8 cellular contexts compared by ENCODE assay signal in genomic region chr12:6872073-6873048, GRCh38. TPM values are rescaled to one million over a fixed set of nuclear protein-coding genes. Genes with fewer than 3 reads are reported as not detected.
DNase-seq lines count a peak whose midpoint lies in the region; ATAC-seq and TF ChIP-seq lines count a peak whose summit lies in the region.

No MANE protein-coding gene starts in this region.

- H3K27ac Mint-ChIP-seq in activated CD8-positive, alpha-beta T cell treated with anti-CD3 and anti-CD28 coated beads for 36 hours, result peak overlapping the region; percentile 89
- peak overlapping the region; percentile 90 for H3K27ac Mint-ChIP-seq in memory B cell

- peak; percentile 28 for ATAC-seq in HG02678 (IDR thresholded peaks at IDR 0.05; ENCODE audit: unreplicated experiment)
- ATAC-seq in activated CD8-positive, alpha-beta T cell treated with anti-CD3 and anti-CD28 coated beads for 36 hours, result peak; percentile 35
- ATAC-seq in memory B cell (ENCODE audit: low read depth), result peak; percentile 38
- no peak for ATAC-seq in GM18520 (IDR thresholded peaks at IDR 0.05; ENCODE audit: unreplicated experiment)

- intact Hi-C loops in activated CD8-positive, alpha-beta T cell treated with anti-CD3 and anti-CD28 coated beads for 36 hours (cut with micrococcal nuclease), result no loop called here

- peak; percentile 87 for TF ChIP-seq CTCF in activated CD8-positive, alpha-beta T cell treated with anti-CD3 and anti-CD28 coated beads for 36 hours (IDR thresholded peaks at IDR 0.05)

- H3K4me3 Mint-ChIP-seq in activated CD8-positive, alpha-beta T cell treated with anti-CD3 and anti-CD28 coated beads for 36 hours, result peak overlapping the region; percentile 91
- peak overlapping the region; percentile 89 for H3K4me3 Mint-ChIP-seq in memory B cell

- H3K36me3 Mint-ChIP-seq in activated CD8-positive, alpha-beta T cell treated with anti-CD3 and anti-CD28 coated beads for 36 hours (ENCODE audit: low read depth), result peaks cover 68% of the 10 kb centered on the region
- peaks cover 8% of the 10 kb centered on the region for H3K36me3 Mint-ChIP-seq in memory B cell

- CTCF ChIA-PET in activated CD8-positive, alpha-beta T cell treated with anti-CD3 and anti-CD28 coated beads for 36 hours (lab: Charles Lee), result interaction anchor here (0.7 to 9.5 kb wide), 54 partner anchors 7 to 429 kb away, joined by 3 to 124 read pairs (median 4); partner anchors contain the start of genes ATN1, C12orf57, CDCA3 and COPS7A

- POLR2A ChIA-PET in activated CD8-positive, alpha-beta T cell treated with anti-CD3 and anti-CD28 coated beads for 36 hours (lab: Charles Lee), result interaction anchor here (0.5 to 13.0 kb wide), 34 partner anchors 9 to 429 kb away, joined by 3 to 218 read pairs (median 4); partner anchors contain the start of genes C12orf57, C1RL, CDCA3 and COPS7A

- DNase-seq in GDM1 (lab: John Stamatoyannopoulos, UW) (peak; percentile 65), NCI-H446 treated with DMSO at 0.1 percent for 48 hours (lab: John Stamatoyannopoulos, UW) (peak; percentile 38), memory B cell (ENCODE audit: low spot score in 2 of 2) (peak; percentile 85 to 93)
- peak; percentile 88 for DNase-seq in activated CD8-positive, alpha-beta T cell treated with anti-CD3 and anti-CD28 coated beads for 36 hours
- DNase-seq in effector CD8-positive, alpha-beta T cell (lab: John Stamatoyannopoulos, UW), result peak; percentile 73
- DNase-seq in stimulated activated CD8-positive, alpha-beta memory T cell treated with anti-CD3 and anti-CD28 coated beads, Interleukin-12 subunit alpha, Interleukin-12 subunit beta, amount 100 ng/mL, for 1 hour (ENCODE audit: low read depth), result peak; percentile 71

- H3K9me3 Mint-ChIP-seq in activated CD8-positive, alpha-beta T cell treated with anti-CD3 and anti-CD28 coated beads for 36 hours, result no peaks in the 10 kb centered on the region
- H3K9me3 Mint-ChIP-seq in memory B cell, result no peaks in the 10 kb centered on the region

- peaks cover 45% of the 10 kb centered on the region for H3K4me1 Mint-ChIP-seq in activated CD8-positive, alpha-beta T cell treated with anti-CD3 and anti-CD28 coated beads for 36 hours (ENCODE audit: low read depth)
- H3K4me1 Mint-ChIP-seq in memory B cell, result peaks cover 42% of the 10 kb centered on the region

- no peaks in the 10 kb centered on the region for H3K27me3 Mint-ChIP-seq in activated CD8-positive, alpha-beta T cell treated with anti-CD3 and anti-CD28 coated beads for 36 hours
- no peaks in the 10 kb centered on the region for H3K27me3 Mint-ChIP-seq in memory B cell

RNA-seq across cellular contexts. Expression of gene SPSB2, which starts 0.7 kb away (rescaled TPM):
- 1 to 10 TPM; 2.2 to 2.6 TPM for total RNA-seq in activated CD8-positive, alpha-beta T cell treated with anti-CD3 and anti-CD28 coated beads for 36 hours

RNA-seq across cellular contexts. Expression of gene TPI1, which starts 5.0 kb away (rescaled TPM):
- total RNA-seq in activated CD8-positive, alpha-beta T cell treated with anti-CD3 and anti-CD28 coated beads for 36 hours, result 1,000 to 10,000 TPM; 1,714 to 1,776 TPM

RNA-seq across cellular contexts. Expression of gene USP5, which starts 20.4 kb away (rescaled TPM):
- 100 to 1,000 TPM; 109 to 112 TPM for total RNA-seq in activated CD8-positive, alpha-beta T cell treated with anti-CD3 and anti-CD28 coated beads for 36 hours

RNA-seq across cellular contexts. Expression of gene CDCA3, which starts 21.3 kb away (rescaled TPM):
- 10 to 100 TPM; 74.6 to 83.8 TPM for total RNA-seq in activated CD8-positive, alpha-beta T cell treated with anti-CD3 and anti-CD28 coated beads for 36 hours

RNA-seq across cellular contexts. Expression of gene GNB3, which starts 31.6 kb away (rescaled TPM):
- total RNA-seq in activated CD8-positive, alpha-beta T cell treated with anti-CD3 and anti-CD28 coated beads for 36 hours, result 1 to 10 TPM in 1 of 2 experiments, under 1 TPM in 1; 0.50 to 1.1 TPM

Comparison
In these comparisons a context has a peak if more than half of its experiments do, and no peak if none do; other contexts are left out.
1. DNase-seq: peak in every context shown above with its lines; median percentile 89 in memory B cell; 88 in activated CD8-positive, alpha-beta T cell treated with anti-CD3 and anti-CD28 coated beads for 36 hours; 73 in effector CD8-positive, alpha-beta T cell; 71 in stimulated activated CD8-positive, alpha-beta memory T cell treated with anti-CD3 and anti-CD28 coated beads, Interleukin-12 subunit alpha, Interleukin-12 subunit beta, amount 100 ng/mL, for 1 hour; 65 in GDM1; 38 in NCI-H446 treated with DMSO at 0.1 percent for 48 hours.